ENCODE assay signal across 7 cellular contexts in the genomic region with DNA sequence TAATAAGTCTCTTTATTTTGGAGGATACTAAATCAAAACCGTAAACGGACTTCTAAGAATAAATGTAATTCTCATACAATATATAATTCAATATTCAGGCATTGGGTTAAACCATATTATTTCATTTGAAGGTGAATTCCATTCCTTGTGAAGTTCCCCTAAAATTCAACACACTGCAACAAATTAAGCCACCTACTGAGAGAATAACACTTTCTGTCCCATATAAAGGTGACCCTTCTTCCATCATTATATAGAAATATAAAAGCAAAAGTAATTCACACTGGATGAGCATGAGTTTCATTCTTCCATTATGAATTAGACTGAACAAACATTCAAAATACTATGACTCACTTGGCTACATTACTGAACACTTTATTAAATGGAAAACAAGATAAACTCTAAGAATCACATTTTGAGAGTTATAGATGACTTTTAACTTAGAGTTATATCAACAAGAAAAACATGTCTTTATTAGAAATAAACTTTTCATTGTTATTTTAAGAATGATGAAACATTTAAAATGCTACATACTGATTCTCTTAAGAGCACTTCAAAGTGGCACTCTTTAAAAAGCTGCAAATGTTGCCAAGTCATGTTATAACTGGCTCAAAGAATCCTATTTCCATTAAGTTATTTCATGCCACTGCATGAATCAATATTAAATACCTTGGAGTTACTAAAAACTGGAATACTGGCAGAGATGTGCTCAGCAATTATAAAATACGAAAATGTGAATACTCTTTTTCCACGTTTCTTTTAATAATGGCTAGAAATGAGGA. TPM values are rescaled to one million over a fixed set of nuclear protein-coding genes. Genes with fewer than 3 reads are reported as not detected.
DNase-seq lines count a peak whose midpoint lies in the region; ATAC-seq and TF ChIP-seq lines count a peak whose summit lies in the region.

No MANE protein-coding gene starts in this region.

- 22% methylated on average over 4 of the region's 4 CpGs for WGBS in esophagus squamous epithelium, 2 donors

- DNase-seq in HL-60 (ENCODE audit: low read depth in 1 of 2, low spot score in 1 of 2) (no peak), WERI-Rb-1 (no peak), esophagus squamous epithelium (lab: John Stamatoyannopoulos, UW) (no peak), skeletal muscle cell (ENCODE audit: low read depth) (no peak), pons (ENCODE audit: low spot score) (no peak)

- ATAC-seq in GM21619 (IDR thresholded peaks at IDR 0.05; ENCODE audit: unreplicated experiment) (no peak), HG02798 (IDR thresholded peaks at IDR 0.05; ENCODE audit: poor library complexity, unreplicated experiment) (no peak)

- H3K9me3 ChIP-seq in WERI-Rb-1 (ENCODE audit: severe bottlenecking) = no peaks in the 10 kb centered on the region
- H3K9me3 ChIP-seq in esophagus squamous epithelium = no peaks in the 10 kb centered on the region

- peaks cover 8 to 67% (median 13%) of the 10 kb centered on the region in 3 donors for H3K4me1 ChIP-seq in esophagus squamous epithelium

- H3K27ac ChIP-seq in HL-60 (replicated peaks) (peak overlapping the region; percentile 75), WERI-Rb-1 (peak overlapping the region; percentile 14; the same call in 1 of the 2 replicates), esophagus squamous epithelium (peak overlapping the region; percentile 0 to 95 (median 54))

- intact Hi-C loops in esophagus squamous epithelium (cut with DNase I) = loop anchor here (10.0 kb wide), 1 partner anchor 73 kb away; no protein-coding TSS in a partner anchor

- H3K27me3 ChIP-seq in HL-60 (ENCODE audit: insufficient read depth, poor library complexity, severe bottlenecking) (no peaks in the 10 kb centered on the region), WERI-Rb-1 (ENCODE audit: insufficient read depth, low read depth, severe bottlenecking) (no peaks in the 10 kb centered on the region), esophagus squamous epithelium (no peaks in the 10 kb centered on the region)

- TF ChIP-seq CTCF in HL-60 (IDR thresholded peaks at IDR 0.05; ENCODE audit: insufficient read depth, low read length) (no peak), WERI-Rb-1 (IDR thresholded peaks at IDR 0.05; ENCODE audit: low read depth, low read length) (no peak), esophagus squamous epithelium (IDR thresholded peaks at IDR 0.05) (no peak)

- peak overlapping the region; percentile 95 for H3K4me3 ChIP-seq in HL-60 (replicated peaks; ENCODE audit: insufficient read depth, low read length)
- H3K4me3 ChIP-seq in WERI-Rb-1 (ENCODE audit: low read depth, low read length) = no peak overlapping the region
- H3K4me3 ChIP-seq in esophagus squamous epithelium = peak overlapping the region; percentile 87 to 97 (median 92)
- H3K4me3 ChIP-seq in skeletal muscle cell (ENCODE audit: low read depth, low read length) = peak overlapping the region; percentile 86

- TF ChIP-seq POLR2A in esophagus squamous epithelium (IDR thresholded peaks at IDR 0.05) = no peak

- H3K36me3 ChIP-seq in WERI-Rb-1 = no peaks in the 10 kb centered on the region
- H3K36me3 ChIP-seq in esophagus squamous epithelium = no peaks in the 10 kb centered on the region

RNA-seq across cellular contexts. Expression of gene SESN3, which starts 2.7 kb away (rescaled TPM):
- 10 to 100 TPM; 11.3 to 33.7 (median 22.1) TPM for total RNA-seq in esophagus squamous epithelium

Comparison
In these comparisons a context has a peak if more than half of its experiments do, and no peak if none do; other contexts are left out.
1. H3K27ac ChIP-seq: peak in every context shown above with its lines; median percentile 75 in HL-60; 54 in esophagus squamous epithelium; 14 in WERI-Rb-1.